17 cellular contexts compared by ENCODE assay signal in genomic region chr16:19753815-19754643, GRCh38. TPM values are rescaled to one million over a fixed set of nuclear protein-coding genes. Genes with fewer than 3 reads are reported as not detected.
A peak's percentile ranks its signal among the peaks of the same experiment; 100 is the strongest.
DNase-seq lines count a peak whose midpoint lies in the region; ATAC-seq, FAIRE-seq and TF ChIP-seq lines count a peak whose summit lies in the region.
"Had no signal": no experiment of that assay in that cellular context is flagged by ENCODE, and none has a peak within 500 bp of the region (broad histone marks: within the 10 kb centered on the region; RNA-seq: fewer than 3 reads in every experiment).

No MANE protein-coding gene starts in this region.

- CTCF ChIA-PET in CD4-positive, alpha-beta T cell (lab: Charles Lee): no interaction called here

- H2AFZ ChIP-seq in astrocyte (ENCODE audit: low read depth, low read length): peak overlapping the region; percentile 23

- no peaks in the 10 kb centered on the region for H3K79me2 ChIP-seq in astrocyte (ENCODE audit: insufficient read depth, low read length)

- no peaks in the 10 kb centered on the region for H4K20me1 ChIP-seq in astrocyte (ENCODE audit: insufficient read depth, low read length)
- H4K20me1 ChIP-seq: BLaER1 treated with 17β-estradiol and CSF1 and Interleukin-3, amounts not matched to agents 10 nM and 100 nM had no signal

- DNase-seq in EH (ENCODE audit: low read depth) (peak; percentile 29), astrocyte (ENCODE audit: low read depth) (peak; percentile 92), heart right ventricle (no peak), prostate gland (ENCODE audit: low spot score) (peak; percentile 28), NCI-H1105 (lab: John Stamatoyannopoulos, UW) (no peak), D721Med (ENCODE audit: insufficient read length, low spot score) (no peak)
- no peak for DNase-seq in CD4-positive, alpha-beta T cell
- DNase-seq: activated CD4-positive, CD25-positive, alpha-beta regulatory T cell treated with anti-CD3 and anti-CD28 coated beads, Interleukin-2, amount 50 U/mL, for 72 hours; glutamatergic neuron; NCI-H1105 treated with DMSO at 0.1 percent for 48 hours; NCI-H82; sigmoid colon; upper lobe of right lung had no signal

- intact Hi-C loops in heart right ventricle (cut with DNase I) (loop anchor here in 2 of 10 donors (5.0 kb wide), 2 partner anchors 53 to 128 kb away; partner anchors contain the start of gene GPRC5B (in 1 of the 2)), prostate gland (cut with DNase I) (no loop called here)
- intact Hi-C loops in CD4-positive, alpha-beta T cell (cut with DNase I, micrococcal nuclease): no loop called here

- peak overlapping the region; percentile 23 for H3K9ac ChIP-seq in astrocyte (ENCODE audit: low read length)
- H3K9ac ChIP-seq: BLaER1 treated with 17β-estradiol and CSF1 and Interleukin-3, amounts not matched to agents 10 nM and 100 nM had no signal

- peaks cover 12% of the 10 kb centered on the region for H3K4me1 Mint-ChIP-seq in astrocyte (ENCODE audit: low read depth, unreplicated experiment)
- no peaks in the 10 kb centered on the region for H3K4me1 Mint-ChIP-seq in CD4-positive, alpha-beta T cell (ENCODE audit: low read depth)
- H3K4me1 Mint-ChIP-seq: memory B cell had no signal

- peak overlapping the region; percentile 66 for H3K4me2 ChIP-seq in astrocyte (ENCODE audit: low read length)
- H3K4me2 ChIP-seq: BLaER1 treated with 17β-estradiol and CSF1 and Interleukin-3, amounts not matched to agents 10 nM and 100 nM had no signal

- H3K9me3 Mint-ChIP-seq in astrocyte (ENCODE audit: unreplicated experiment): no peaks in the 10 kb centered on the region
- no peaks in the 10 kb centered on the region for H3K9me3 Mint-ChIP-seq in CD4-positive, alpha-beta T cell
- H3K9me3 Mint-ChIP-seq: memory B cell had no signal

- ATAC-seq in heart right ventricle (peak in 7 of 8 donors; percentile 56 to 87 (median 69)), HG02870 (IDR thresholded peaks at IDR 0.05; ENCODE audit: unreplicated experiment) (no peak)
- ATAC-seq in CD4-positive, alpha-beta T cell (ENCODE audit: poor library complexity): no peak
- ATAC-seq: upper lobe of right lung had no signal

- POLR2A ChIA-PET in CD4-positive, alpha-beta T cell (lab: Charles Lee): no interaction called here

- no peak overlapping the region for H3K4me3 Mint-ChIP-seq in astrocyte (ENCODE audit: unreplicated experiment)
- no peak overlapping the region for H3K4me3 Mint-ChIP-seq in CD4-positive, alpha-beta T cell
- H3K4me3 Mint-ChIP-seq: memory B cell had no signal

- no peak for FAIRE-seq in astrocyte (lab: Jason Lieb, UNC)
- no peak for FAIRE-seq in D721Med (lab: Jason Lieb, UNC)

- H3K27me3 ChIP-seq in astrocyte (ENCODE audit: insufficient read depth, low read length) (no peaks in the 10 kb centered on the region), heart right ventricle (no peaks in the 10 kb centered on the region), prostate gland (replicated peaks; ENCODE audit: insufficient read depth) (no peaks in the 10 kb centered on the region)
- H3K27me3 ChIP-seq in CD4-positive, alpha-beta T cell (ENCODE audit: control insufficient read depth, insufficient read depth, low read length): no peaks in the 10 kb centered on the region
- H3K27me3 ChIP-seq: BLaER1 treated with 17β-estradiol and CSF1 and Interleukin-3, amounts not matched to agents 10 nM and 100 nM; sigmoid colon; upper lobe of right lung had no signal

- TF ChIP-seq POLR2A in prostate gland (IDR thresholded peaks at IDR 0.05): no peak

- H3K27ac ChIP-seq in astrocyte (ENCODE audit: low read depth, low read length): peak overlapping the region; percentile 67
- peak overlapping the region; percentile 8 to 88 (median 80) for H3K27ac ChIP-seq in heart right ventricle
- peak overlapping the region; percentile 37 to 45 for H3K27ac ChIP-seq in prostate gland
- H3K27ac ChIP-seq in CD4-positive, alpha-beta T cell (ENCODE audit: low read depth, low read length): no peak overlapping the region
- H3K27ac ChIP-seq: BLaER1 treated with 17β-estradiol and CSF1 and Interleukin-3, amounts not matched to agents 10 nM and 100 nM; SK-N-MC; upper lobe of right lung had no signal

- H3K36me3 ChIP-seq in astrocyte (ENCODE audit: insufficient read depth, low read length): no peaks in the 10 kb centered on the region
- H3K36me3 ChIP-seq in heart right ventricle: no peaks in the 10 kb centered on the region
- H3K36me3 ChIP-seq in prostate gland: no peaks in the 10 kb centered on the region
- H3K36me3 ChIP-seq: BLaER1 treated with 17β-estradiol and CSF1 and Interleukin-3, amounts not matched to agents 10 nM and 100 nM; sigmoid colon; upper lobe of right lung had no signal

- H3K4me1 ChIP-seq in astrocyte (ENCODE audit: insufficient read depth, low read length): peaks cover 25% of the 10 kb centered on the region
- peaks cover 0 to 83% (median 34%) of the 10 kb centered on the region in 9 donors for H3K4me1 ChIP-seq in heart right ventricle
- H3K4me1 ChIP-seq in prostate gland (replicated peaks): peaks cover 3% of the 10 kb centered on the region
- H3K4me1 ChIP-seq: sigmoid colon, upper lobe of right lung had no signal

- H3K27me3 Mint-ChIP-seq in astrocyte (ENCODE audit: low read depth, unreplicated experiment): no peaks in the 10 kb centered on the region
- H3K27me3 Mint-ChIP-seq in CD4-positive, alpha-beta T cell: no peaks in the 10 kb centered on the region

- no peak overlapping the region for H3K27ac Mint-ChIP-seq in astrocyte (ENCODE audit: unreplicated experiment)
- H3K27ac Mint-ChIP-seq in CD4-positive, alpha-beta T cell: no peak overlapping the region
- H3K27ac Mint-ChIP-seq: memory B cell had no signal

- H3K4me3 ChIP-seq in astrocyte (ENCODE audit: insufficient read depth, low read depth, low read length): no peak overlapping the region
- H3K4me3 ChIP-seq in heart right ventricle: no peak overlapping the region
- no peak overlapping the region for H3K4me3 ChIP-seq in prostate gland
- H3K4me3 ChIP-seq: BLaER1 treated with 17β-estradiol and CSF1 and Interleukin-3, amounts not matched to agents 10 nM and 100 nM; sigmoid colon; SK-N-MC; upper lobe of right lung had no signal

- WGBS in heart right ventricle, 2 donors: 58 to 62% methylated on average over 12 of the region's 12 CpGs
- 33% methylated on average over 12 of the region's 12 CpGs for WGBS in prostate gland

- H3K36me3 Mint-ChIP-seq in astrocyte (ENCODE audit: low read depth, unreplicated experiment): no peaks in the 10 kb centered on the region
- H3K36me3 Mint-ChIP-seq in CD4-positive, alpha-beta T cell (ENCODE audit: low read depth): no peaks in the 10 kb centered on the region
- H3K36me3 Mint-ChIP-seq: memory B cell had no signal

- no peak for TF ChIP-seq CTCF in astrocyte (IDR thresholded peaks at IDR 0.05; ENCODE audit: insufficient read depth, low read depth, low read length)
- no peak for TF ChIP-seq CTCF in heart right ventricle (IDR thresholded peaks at IDR 0.05)
- no peak for TF ChIP-seq CTCF in prostate gland (IDR thresholded peaks at IDR 0.05)
- TF ChIP-seq CTCF in CD4-positive, alpha-beta T cell (IDR thresholded peaks at IDR 0.05): no peak
- no peak for TF ChIP-seq CTCF in D721Med (IDR thresholded peaks at IDR 0.05; ENCODE audit: insufficient read depth, missing control alignments)

- H3K9me3 ChIP-seq in astrocyte (ENCODE audit: insufficient read depth, low read depth, low read length) (no peaks in the 10 kb centered on the region), heart right ventricle (no peaks in the 10 kb centered on the region), prostate gland (no peaks in the 10 kb centered on the region)
- H3K9me3 ChIP-seq in CD4-positive, alpha-beta T cell (ENCODE audit: control insufficient read depth, low read length): no peaks in the 10 kb centered on the region
- H3K9me3 ChIP-seq: BLaER1 treated with 17β-estradiol and CSF1 and Interleukin-3, amounts not matched to agents 10 nM and 100 nM; sigmoid colon; upper lobe of right lung had no signal

RNA-seq across cellular contexts. Expression of gene IQCK, which starts 36.0 kb away (rescaled TPM):
- 5.9 and 7.9 TPM in 2 replicates for total RNA-seq in astrocyte
- 10 to 100 TPM in 2 of 10 donors, 1 to 10 TPM in 8; 5.5 to 11.7 (median 7.4) TPM for total RNA-seq in heart right ventricle
- 1 to 10 TPM; 7.3 to 9.8 TPM for polyA plus RNA-seq in heart right ventricle
- total RNA-seq in prostate gland: 10 to 100 TPM; 26.0 to 42.2 TPM
- total RNA-seq in CD4-positive, alpha-beta T cell: 1 to 10 TPM; 1.6 to 1.7 TPM

RNA-seq across cellular contexts. Expression of gene KNOP1, which starts 36.0 kb away (rescaled TPM):
- 22.7 and 22.9 TPM in 2 replicates for total RNA-seq in astrocyte
- total RNA-seq in heart right ventricle: 10 to 100 TPM in 1 of 10 donors, 1 to 10 TPM in 9; 4.5 to 10.2 (median 6.5) TPM
- polyA plus RNA-seq in heart right ventricle: 10 to 100 TPM in 1 of 2 donors, 1 to 10 TPM in 1; 6.5 to 25.7 TPM
- total RNA-seq in prostate gland: 10 to 100 TPM; 11.2 to 26.6 TPM
- total RNA-seq in CD4-positive, alpha-beta T cell: 1 to 10 TPM; 3.5 to 4.1 TPM

Comparison
In these comparisons a context has a peak if more than half of its experiments do, and no peak if none do; other contexts are left out.
1. DNase-seq: peak in EH (single experiment), astrocyte (single experiment) and prostate gland (single experiment); none in heart right ventricle (0 of 2), CD4-positive, alpha-beta T cell (0 of 10), NCI-H1105 (single experiment) and D721Med (single experiment).
2. ATAC-seq: peak in heart right ventricle (7 of 8); none in CD4-positive, alpha-beta T cell (single experiment) and HG02870 (single experiment).